9 cellular contexts compared by ENCODE assay signal in genomic region chr7:129615018-129615417, GRCh38. TPM values are rescaled to one million over a fixed set of nuclear protein-coding genes. Genes with fewer than 3 reads are reported as not detected.
DNase-seq lines count a peak whose midpoint lies in the region; ATAC-seq, FAIRE-seq and TF ChIP-seq lines count a peak whose summit lies in the region.
"Had no signal": no experiment of that assay in that cellular context is flagged by ENCODE, and none has a peak within 500 bp of the region (broad histone marks: within the 10 kb centered on the region; RNA-seq: fewer than 3 reads in every experiment).

No MANE protein-coding gene starts in this region.

- H3K9me3 Mint-ChIP-seq in CD8-positive, alpha-beta memory T cell = no peaks in the 10 kb centered on the region

- no peaks in the 10 kb centered on the region for H3K27me3 Mint-ChIP-seq in CD8-positive, alpha-beta memory T cell

- FAIRE-seq in pancreas (lab: Jason Lieb, UNC) = no peak
- no peak for FAIRE-seq in H54 (lab: Jason Lieb, UNC)

- peaks cover 72% of the 10 kb centered on the region for H3K4me1 ChIP-seq in CD8-positive, alpha-beta memory T cell (ENCODE audit: insufficient read depth, low read length)
- H3K4me1 ChIP-seq in ascending aorta = peaks cover 6 to 32% of the 10 kb centered on the region in 2 donors
- H3K4me1 ChIP-seq in pancreas = peaks cover 0 to 30% (median 12%) of the 10 kb centered on the region in 3 donors

- no peaks in the 10 kb centered on the region for H3K27me3 ChIP-seq in CD8-positive, alpha-beta memory T cell (ENCODE audit: insufficient read depth, low read length, poor library complexity, severe bottlenecking)
- H3K27me3 ChIP-seq in ascending aorta (no peaks in the 10 kb centered on the region), pancreas (no peaks in the 10 kb centered on the region)

- CTCF ChIA-PET in CD8-positive, alpha-beta memory T cell (lab: Charles Lee) = interaction anchor here (1.2 to 3.1 kb wide), 2 partner anchors 12 to 17 kb away, joined by 3 to 15 read pairs; no protein-coding TSS in a partner anchor

- peaks cover 0 to 12% (median 1%) of the 10 kb centered on the region in 3 donors for H3K36me3 Mint-ChIP-seq in CD8-positive, alpha-beta memory T cell

- 90 to 100% methylated on average over 1 of the region's 1 CpG for WGBS in pancreas, 2 donors

- TF ChIP-seq CTCF in epithelial cell of esophagus (IDR thresholded peaks at IDR 0.05; ENCODE audit: insufficient read depth, low read depth, low read length, missing control alignments) (no peak), ascending aorta (IDR thresholded peaks at IDR 0.05) (no peak), pancreas (IDR thresholded peaks at IDR 0.05) (no peak)

- TF ChIP-seq POLR2A in H54 (IDR thresholded peaks at IDR 0.05; ENCODE audit: low read depth, low read length) = no peak

- peaks cover 62 to 85% (median 84%) of the 10 kb centered on the region in 3 donors for H3K4me1 Mint-ChIP-seq in CD8-positive, alpha-beta memory T cell

- peak overlapping the region in 4 of 7 donors; percentile 24 to 85 (median 33) for H3K4me3 Mint-ChIP-seq in CD8-positive, alpha-beta memory T cell

- H3K9me3 ChIP-seq in CD8-positive, alpha-beta memory T cell (ENCODE audit: low read length) = no peaks in the 10 kb centered on the region
- H3K9me3 ChIP-seq in ascending aorta (no peaks in the 10 kb centered on the region), pancreas (no peaks in the 10 kb centered on the region)

- POLR2A ChIA-PET in CD8-positive, alpha-beta memory T cell (lab: Charles Lee) = interaction anchor here (0.8 kb wide), 1 partner anchor 245 kb away, joined by 3 read pairs; no protein-coding TSS in a partner anchor

- peak overlapping the region in 6 of 8 donors; percentile 14 to 93 (median 66) for H3K27ac Mint-ChIP-seq in CD8-positive, alpha-beta memory T cell

- intact Hi-C loops in ascending aorta (cut with DNase I) (no loop called here), pancreas (cut with DNase I) (no loop called here)

- H3K36me3 ChIP-seq in CD8-positive, alpha-beta memory T cell (ENCODE audit: insufficient read depth, low read length) = no peaks in the 10 kb centered on the region
- H3K36me3 ChIP-seq in ascending aorta (no peaks in the 10 kb centered on the region), pancreas (no peaks in the 10 kb centered on the region)

- H3K4me3 ChIP-seq in CD8-positive, alpha-beta memory T cell (ENCODE audit: low read length) = no peak overlapping the region
- H3K4me3 ChIP-seq in epithelial cell of esophagus (ENCODE audit: low read length) (no peak overlapping the region), ascending aorta (no peak overlapping the region), pancreas (no peak overlapping the region)

- DNase-seq in CD8-positive, alpha-beta memory T cell = no peak
- DNase-seq in NCI-H1048 (lab: John Stamatoyannopoulos, UW) (peak; percentile 52), epithelial cell of esophagus (ENCODE audit: low read depth) (peak; percentile 83), left lobe of liver (ENCODE audit: low spot score) (no peak), ascending aorta (ENCODE audit: low spot score in 2 of 2) (no peak), pancreas (no peak), H54 (ENCODE audit: insufficient read length, low spot score) (no peak)
- DNase-seq: islet precursor cell had no signal

- H3K27ac ChIP-seq in CD8-positive, alpha-beta memory T cell (ENCODE audit: low read depth, low read length) = no peak overlapping the region
- no peak overlapping the region for H3K27ac ChIP-seq in ascending aorta
- no peak overlapping the region for H3K27ac ChIP-seq in pancreas

- ATAC-seq in GM21390 (IDR thresholded peaks at IDR 0.05; ENCODE audit: unreplicated experiment) (peak; percentile 24), left lobe of liver (no peak), pancreas (no peak)

RNA-seq across cellular contexts. Expression of gene NRF1, which starts 3.5 kb away (rescaled TPM):
- total RNA-seq in CD8-positive, alpha-beta memory T cell = 10 to 100 TPM; 22.6 to 23.7 TPM
- 23.3 TPM for polyA plus RNA-seq in CD8-positive, alpha-beta memory T cell
- total RNA-seq in left lobe of liver (4.5 TPM), ascending aorta (3.1 TPM), pancreas (10 to 100 TPM in 1 of 6 donors, 1 to 10 TPM in 5; 5.5 to 11.2 (median 7.0) TPM)
- 1 to 10 TPM; 6.5 to 8.1 TPM for polyA plus RNA-seq in pancreas

Comparison
In these comparisons a context has a peak if more than half of its experiments do, and no peak if none do; other contexts are left out.
1. DNase-seq: peak in NCI-H1048 (single experiment) and epithelial cell of esophagus (single experiment); none in CD8-positive, alpha-beta memory T cell (0 of 5), left lobe of liver (single experiment), ascending aorta (0 of 2), pancreas (0 of 6) and H54 (single experiment).